26 cellular contexts compared by ENCODE assay signal in the genomic region with DNA sequence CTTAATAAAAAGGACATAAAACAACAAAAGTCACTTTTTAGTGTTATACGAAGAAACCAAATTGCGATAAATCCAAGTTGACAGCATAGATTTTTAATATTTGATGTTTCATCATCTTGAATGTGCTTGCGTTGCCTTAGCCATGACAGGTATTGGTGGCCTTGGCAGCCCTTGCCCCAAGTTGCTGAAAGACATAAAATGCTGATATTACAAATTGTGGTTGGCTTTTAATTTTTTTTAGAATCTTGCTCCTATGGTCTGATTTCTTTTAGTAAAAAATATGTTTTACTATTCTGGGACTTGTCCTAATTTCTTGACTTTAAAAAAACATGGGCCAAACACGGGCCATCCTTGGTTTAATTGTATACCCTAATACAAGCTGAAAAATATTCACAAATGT.
"Had no signal": no experiment of that assay in that cellular context is flagged by ENCODE, and none has a peak within 500 bp of the region (broad histone marks: within the 10 kb centered on the region; RNA-seq: fewer than 3 reads in every experiment).

No MANE protein-coding gene starts in this region.

- DNase-seq: colonic mucosa; cortex of kidney; effector CD8-positive, alpha-beta T cell; effector memory CD8-positive, alpha-beta T cell; endodermal cell; erythroblast; esophagus squamous epithelium; foreskin fibroblast; foreskin melanocyte; gastrocnemius medialis; glutamatergic neuron; head of caudate nucleus; heart right ventricle; hippocampal formation; left cardiac atrium; left lung; left ventricle myocardium superior; lower lobe of right lung; mesenchymal stem cell; mucosa of descending colon; naive B cell had no signal

- H3K4me3 ChIP-seq: colonic mucosa, esophagus squamous epithelium, gastrocnemius medialis, heart right ventricle, left lung, lower lobe of right lung, mucosa of descending colon had no signal

- ATAC-seq: effector memory CD8-positive, alpha-beta T cell; esophagus mucosa; gastrocnemius medialis; heart right ventricle; left cardiac atrium; left lung; left ventricle myocardium superior; lower lobe of right lung; mucosa of descending colon had no signal

- H3K27ac ChIP-seq: colonic mucosa, epithelial cell of prostate, esophagus squamous epithelium, gastrocnemius medialis, heart right ventricle, left lung, lower lobe of right lung had no signal

- H3K27me3 ChIP-seq: colonic mucosa, esophagus squamous epithelium, gastrocnemius medialis, heart right ventricle, left lung had no signal

- H3K36me3 ChIP-seq: colonic mucosa, esophagus squamous epithelium, gastrocnemius medialis, heart right ventricle, left lung, lower lobe of right lung had no signal

- FAIRE-seq: endometrium, islet of Langerhans, keratinocyte had no signal

- H3K9me3 ChIP-seq: colonic mucosa, esophagus squamous epithelium, gastrocnemius medialis, heart right ventricle, left lung, lower lobe of right lung, mucosa of descending colon had no signal

- H3K4me1 ChIP-seq: colonic mucosa, left lung, lower lobe of right lung had no signal
